Comparison of ENCODE assay signal across 10 cellular contexts in genomic region chr18:74869904-74870863, GRCh38.
DNase-seq lines count a peak whose midpoint lies in the region; ATAC-seq, FAIRE-seq and TF ChIP-seq lines count a peak whose summit lies in the region.
"Had no signal": no experiment of that assay in that cellular context is flagged by ENCODE, and none has a peak within 500 bp of the region (broad histone marks: within the 10 kb centered on the region; RNA-seq: fewer than 3 reads in every experiment).

No MANE protein-coding gene starts in this region.

- peak; percentile 79 for ATAC-seq in GM18505 (IDR thresholded peaks at IDR 0.05; ENCODE audit: unreplicated experiment)
- peak; percentile 93 for ATAC-seq in GM21526 (IDR thresholded peaks at IDR 0.05; ENCODE audit: low FRiP score, unreplicated experiment)
- peak; percentile 93 for ATAC-seq in HG03196 (IDR thresholded peaks at IDR 0.05; ENCODE audit: unreplicated experiment)
- ATAC-seq in right lobe of liver: no peak

- CTCF ChIA-PET in endothelial cell of umbilical vein (lab: Charles Lee): no interaction called here

- no peak overlapping the region for H3K4me2 ChIP-seq in endothelial cell of umbilical vein (ENCODE audit: insufficient read depth, low read length)

- no peaks in the 10 kb centered on the region for H3K36me3 ChIP-seq in endothelial cell of umbilical vein (ENCODE audit: control insufficient read depth in 2 of 2, extremely low read depth in 1 of 2, insufficient read depth in 2 of 2, low read length in 2 of 2)
- no peaks in the 10 kb centered on the region for H3K36me3 ChIP-seq in right lobe of liver

- H3K9me3 ChIP-seq in endothelial cell of umbilical vein (replicated peaks; ENCODE audit: control insufficient read depth, insufficient read depth, low read length) (no peaks in the 10 kb centered on the region), right lobe of liver (no peaks in the 10 kb centered on the region)

- no peak overlapping the region for H3K9ac ChIP-seq in endothelial cell of umbilical vein (replicated peaks; ENCODE audit: extremely low read depth, insufficient read depth, low read length)

- H3K4me1 ChIP-seq in endothelial cell of umbilical vein (ENCODE audit: control insufficient read depth, extremely low read depth, insufficient read depth, low read length) (no peaks in the 10 kb centered on the region), right lobe of liver (no peaks in the 10 kb centered on the region)

- no peak overlapping the region for H2AFZ ChIP-seq in endothelial cell of umbilical vein (ENCODE audit: low read depth, low read length)

- H4K20me1 ChIP-seq in endothelial cell of umbilical vein (replicated peaks; ENCODE audit: control insufficient read depth, extremely low read depth, insufficient read depth, low read length): no peaks in the 10 kb centered on the region

- intact Hi-C loops in endothelial cell of umbilical vein (cut with micrococcal nuclease): loop anchor here (10.0 kb wide), 1 partner anchor 215 kb away; no protein-coding TSS in a partner anchor
- intact Hi-C loops in right lobe of liver (cut with DNase I): no loop called here

- DNase-seq in endothelial cell of umbilical vein (ENCODE audit: low read depth, low spot score) (no peak), NCI-H748 treated with DMSO at 0.1 percent for 48 hours (lab: John Stamatoyannopoulos, UW) (no peak), right lobe of liver (no peak), amygdala (lab: John Stamatoyannopoulos, UW) (no peak), NCI-H1436 (lab: John Stamatoyannopoulos, UW) (no peak)
- DNase-seq: OCI-M1 had no signal

- dilution Hi-C loops in endothelial cell of umbilical vein (cut with MboI; ENCODE audit: extremely low pct_ligation_motif_present, low sequenced_read_pairs): no loop called here

- no peaks in the 10 kb centered on the region for H3K9me1 ChIP-seq in endothelial cell of umbilical vein (replicated peaks; ENCODE audit: control insufficient read depth, extremely low read depth, insufficient read depth, low read length)

- H3K27me3 ChIP-seq in endothelial cell of umbilical vein (ENCODE audit: control insufficient read depth in 2 of 2, insufficient read depth in 2 of 2, low read length in 2 of 2): no peaks in the 10 kb centered on the region
- H3K27me3 ChIP-seq in right lobe of liver: no peaks in the 10 kb centered on the region

- no peak for TF ChIP-seq POLR2A in GM18505 (IDR thresholded peaks at IDR 0.05; ENCODE audit: borderline replicate concordance, extremely low read depth, insufficient read depth, insufficient read length)
- no peak for TF ChIP-seq POLR2A in endothelial cell of umbilical vein (IDR thresholded peaks at IDR 0.05; ENCODE audit: low read depth, low read length)
- no peak for TF ChIP-seq POLR2A in right lobe of liver (IDR thresholded peaks at IDR 0.05)

- 82% methylated on average over 5 of the region's 5 CpGs for WGBS in right lobe of liver (ENCODE audit: insufficient coverage, low coverage, low lambda C conversion rate, missing lambda C conversion rate)

- no peak overlapping the region for H3K4me3 ChIP-seq in endothelial cell of umbilical vein (replicated peaks in 1 of 3; ENCODE audit: insufficient read depth in 1 of 3, low read depth in 1 of 3, low read length in 3 of 3)
- H3K4me3 ChIP-seq in right lobe of liver: no peak overlapping the region
- H3K4me3 ChIP-seq: coronary artery had no signal

- no TSS peak for BruUV-seq in endothelial cell of umbilical vein (replicated peaks; lab: Mats Ljungman, UMichigan)

- no peaks in the 10 kb centered on the region for H3K79me2 ChIP-seq in endothelial cell of umbilical vein (ENCODE audit: control insufficient read depth, insufficient read depth, low read length)

- TF ChIP-seq CTCF in endothelial cell of umbilical vein (IDR thresholded peaks at IDR 0.05; ENCODE audit: extremely low read depth in 1 of 2, insufficient read depth in 1 of 2, low read depth in 1 of 2, low read length in 2 of 2) (no peak), right lobe of liver (IDR thresholded peaks at IDR 0.05) (no peak)

- POLR2A ChIA-PET in endothelial cell of umbilical vein (lab: Charles Lee): no interaction called here

- no peak for FAIRE-seq in endothelial cell of umbilical vein (lab: Jason Lieb, UNC)

- H3K27ac ChIP-seq in endothelial cell of umbilical vein (ENCODE audit: insufficient read depth, low read depth, low read length): no peak overlapping the region
- H3K27ac ChIP-seq in right lobe of liver: no peak overlapping the region
- H3K27ac ChIP-seq: coronary artery had no signal

TF ChIP-seq in endothelial cell of umbilical vein, 7 proteins besides CTCF, POLR2A, EP300 and RAD21:
- peak; percentile 31 for TF ChIP-seq FOS (IDR thresholded peaks at IDR 0.05; ENCODE audit: borderline replicate concordance, insufficient read depth, low read length)
- TF ChIP-seq GATA2 (IDR thresholded peaks at IDR 0.05; ENCODE audit: insufficient read depth, insufficient read length, low read depth, low read length): no peak
TF ChIP-seq in endothelial cell of umbilical vein: peak in this region for 1.

Comparison
In these comparisons a context has a peak if more than half of its experiments do, and no peak if none do; other contexts are left out.
1. ATAC-seq: peak in GM18505 (single experiment), GM21526 (single experiment) and HG03196 (single experiment); none in right lobe of liver (0 of 4).